ENCODE assay signal across 30 cellular contexts in the genomic region with DNA sequence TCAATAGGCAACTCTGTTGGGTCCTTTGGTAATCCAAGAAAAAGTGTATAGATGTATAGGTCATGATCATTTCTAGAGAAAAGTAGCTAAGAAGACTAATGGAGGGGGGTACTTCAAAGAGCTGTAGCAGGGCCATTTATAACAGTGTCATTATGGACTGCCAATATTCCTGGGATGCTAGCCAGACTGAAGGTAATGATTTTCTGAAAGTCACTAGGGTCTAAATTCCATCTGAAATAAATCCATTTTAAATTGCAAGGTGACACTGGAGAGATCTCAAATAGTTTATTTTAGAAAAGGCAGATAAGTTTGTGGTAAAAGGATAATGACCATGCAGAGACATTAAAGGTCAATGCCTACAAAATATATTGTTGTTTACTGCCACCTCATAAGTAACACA. TPM values are rescaled to one million over a fixed set of nuclear protein-coding genes. Genes with fewer than 3 reads are reported as not detected.
DNase-seq lines count a peak whose midpoint lies in the region; ATAC-seq, FAIRE-seq and TF ChIP-seq lines count a peak whose summit lies in the region.
"Had no signal": no experiment of that assay in that cellular context is flagged by ENCODE, and none has a peak within 500 bp of the region (broad histone marks: within the 10 kb centered on the region; RNA-seq: fewer than 3 reads in every experiment).

No MANE protein-coding gene starts in this region.

- no peak overlapping the region for H2AFZ ChIP-seq in HepG2 (ENCODE audit: low read length)

- intact Hi-C loops in HepG2 (cut with micrococcal nuclease; ENCODE audit: unreplicated experiment) (no loop called here), left ventricle myocardium inferior (cut with micrococcal nuclease) (no loop called here)

- H3K4me1 ChIP-seq in liver (ENCODE audit: control insufficient read depth in 4 of 4, insufficient read depth in 4 of 4, low read length in 3 of 4): peaks cover 6 to 29% (median 17%) of the 10 kb centered on the region in 4 donors
- peaks cover under 1% of the 10 kb centered on the region; the same call in 1 of the 2 replicates for H3K4me1 ChIP-seq in HepG2 (ENCODE audit: insufficient read depth, low read length)
- peaks cover 11% of the 10 kb centered on the region for H3K4me1 ChIP-seq in left ventricle myocardium inferior
- peaks cover 0 to 2% of the 10 kb centered on the region in 2 donors for H3K4me1 ChIP-seq in small intestine (ENCODE audit: control insufficient read depth in 2 of 2, insufficient read depth in 1 of 2, low read depth in 1 of 2, low read length in 1 of 2)
- H3K4me1 ChIP-seq: BE2C had no signal

- in situ Hi-C loops in HepG2 (cut with HindIII; ENCODE audit: extremely low pct_ligation_motif_present, low pct_unique_long_range_greater_than_20kb): no loop called here

- POLR2A ChIA-PET in HepG2 (lab: Yijun Ruan, JAX): no interaction called here

- H3K27ac ChIP-seq in liver (ENCODE audit: low read depth in 1 of 2, low read length in 2 of 2): no peak overlapping the region
- H3K27ac ChIP-seq in HepG2 (ENCODE audit: extremely low read length, insufficient read depth, low read length): no peak overlapping the region
- no peak overlapping the region for H3K27ac ChIP-seq in left ventricle myocardium inferior (replicated peaks)
- no peak overlapping the region for H3K27ac ChIP-seq in small intestine (ENCODE audit: low read depth in 1 of 2, low read length in 1 of 2)
- H3K27ac ChIP-seq: 22Rv1, A549, BLaER1 had no signal

- FAIRE-seq in HepG2 (lab: Jason Lieb, UNC) (no peak), small intestine (lab: Jason Lieb, UNC) (no peak)
- FAIRE-seq: A549, GM12878, GM12892, GM18507 had no signal

- CTCF ChIA-PET in HepG2 (lab: Yijun Ruan, JAX; ENCODE audit: low intra/inter-chr PET ratio, low total read pairs): no interaction called here

- no peak for TF ChIP-seq POLR2A in HepG2 (IDR thresholded peaks at IDR 0.05; ENCODE audit: insufficient read depth in 1 of 2, low read depth in 2 of 2, low read length in 2 of 2)

- H3K9me3 ChIP-seq in liver (ENCODE audit: control insufficient read depth in 4 of 4, low read length in 3 of 4) (no peaks in the 10 kb centered on the region), HepG2 (ENCODE audit: low read length) (no peaks in the 10 kb centered on the region), left ventricle myocardium inferior (replicated peaks) (no peaks in the 10 kb centered on the region), small intestine (ENCODE audit: control insufficient read depth, low read depth) (no peaks in the 10 kb centered on the region)
- H3K9me3 ChIP-seq: A549, BE2C, BLaER1 had no signal

- peak; percentile 60 for DNase-seq in NCI-H2227 treated with DMSO at 0.1 percent for 48 hours (lab: John Stamatoyannopoulos, UW)
- no peak for DNase-seq in NCI-H2227 (lab: John Stamatoyannopoulos, UW; ENCODE audit: unreplicated experiment)
- DNase-seq in HepG2 (ENCODE audit: low spot score): no peak
- no peak for DNase-seq in left lobe of liver (ENCODE audit: low spot score)
- no peak for DNase-seq in left ventricle myocardium inferior
- DNase-seq in small intestine: no peak
- DNase-seq: BE2C; C1 segment of cervical spinal cord; CD4-positive, alpha-beta memory T cell; CD4-positive, CD25-positive, alpha-beta regulatory T cell; CD8-positive, alpha-beta memory T cell; COR-L47; DMS 273 treated with DMSO at 0.1 percent for 48 hours; DMS153; DMS53; DMS79; DND-41; EL; GDM1 had no signal

- H3K4me3 ChIP-seq in liver (ENCODE audit: low read depth in 1 of 3, low read length in 3 of 3) (no peak overlapping the region), HepG2 (replicated peaks in 1 of 3; ENCODE audit: insufficient read depth in 1 of 3, low read depth in 2 of 3, low read length in 3 of 3) (no peak overlapping the region), left ventricle myocardium inferior (no peak overlapping the region), small intestine (ENCODE audit: low read depth in 1 of 2, low read length in 2 of 2) (no peak overlapping the region)
- H3K4me3 ChIP-seq: A549, BLaER1, GM12878 had no signal

- ATAC-seq in HepG2: no peak
- peak; percentile 72 for ATAC-seq in left lobe of liver
- ATAC-seq: A549, GM12878 had no signal

- TF ChIP-seq EP300 in HepG2 (IDR thresholded peaks at IDR 0.05; ENCODE audit: low read depth in 2 of 2, low read length in 2 of 2) (no peak), HepG2 (CRISPR knock-in tag; IDR thresholded peaks at IDR 0.05; ENCODE audit: borderline replicate concordance) (no peak)

- TF ChIP-seq CTCF in liver (IDR thresholded peaks at IDR 0.05; ENCODE audit: low read depth, low read length, missing input control): no peak
- no peak for TF ChIP-seq CTCF in HepG2 (CRISPR knock-in tag; IDR thresholded peaks at IDR 0.05)
- no peak for TF ChIP-seq CTCF in left ventricle myocardium inferior (IDR thresholded peaks at IDR 0.05; ENCODE audit: borderline replicate concordance)

- H4K20me1 ChIP-seq in HepG2 (ENCODE audit: insufficient read depth, low read length): no peaks in the 10 kb centered on the region
- H4K20me1 ChIP-seq: BLaER1 had no signal

- H3K27me3 ChIP-seq in liver (ENCODE audit: control insufficient read depth in 4 of 4, insufficient read depth in 4 of 4, low read length in 3 of 4) (no peaks in the 10 kb centered on the region), HepG2 (ENCODE audit: control insufficient read depth in 1 of 2, insufficient read depth in 2 of 2, low read length in 2 of 2) (peaks cover 0 to 5% of the 10 kb centered on the region in 2 experiments; a peak in 2 of 5 replicates), left ventricle myocardium inferior (ENCODE audit: low read depth) (no peaks in the 10 kb centered on the region), small intestine (ENCODE audit: control insufficient read depth in 2 of 2, insufficient read depth in 2 of 2, low read length in 2 of 2) (no peaks in the 10 kb centered on the region)
- H3K27me3 ChIP-seq: BE2C, BLaER1 had no signal

- H3K4me2 ChIP-seq in HepG2 (ENCODE audit: low read depth, low read length): no peak overlapping the region
- H3K4me2 ChIP-seq: A549, BLaER1 had no signal

- TF ChIP-seq RAD21 in liver (IDR thresholded peaks at IDR 0.05) (peak in 1 of 2 donors; percentile 16), HepG2 (CRISPR knock-in tag; IDR thresholded peaks at IDR 0.05) (no peak)

- H3K36me3 ChIP-seq in liver (ENCODE audit: control insufficient read depth in 4 of 4, insufficient read depth in 3 of 4, low read depth in 1 of 4, low read length in 3 of 4) (no peaks in the 10 kb centered on the region), HepG2 (replicated peaks in 1 of 2; ENCODE audit: control insufficient read depth in 1 of 2, insufficient read depth in 2 of 2, low read length in 2 of 2) (no peaks in the 10 kb centered on the region), left ventricle myocardium inferior (no peaks in the 10 kb centered on the region), small intestine (ENCODE audit: control insufficient read depth in 2 of 2, insufficient read depth in 2 of 2, low read length in 2 of 2) (no peaks in the 10 kb centered on the region)
- H3K36me3 ChIP-seq: BE2C, BLaER1 had no signal

- H3K9ac ChIP-seq in liver (ENCODE audit: low read depth in 1 of 2, low read length in 2 of 2) (no peak overlapping the region), HepG2 (ENCODE audit: insufficient read depth, low read depth, low read length) (no peak overlapping the region)
- H3K9ac ChIP-seq: BLaER1 had no signal

- no TSS peak for BruUV-seq in HepG2 (replicated peaks; lab: Mats Ljungman, UMichigan)

- H3K79me2 ChIP-seq in HepG2 (ENCODE audit: insufficient read depth, low read length): peaks cover 3% of the 10 kb centered on the region

RNA-seq across cellular contexts. Expression of gene SPC25, which starts 4.5 kb away (rescaled TPM):
- total RNA-seq in liver: 1 to 10 TPM in 1 of 2 donors, not detected in 1; 8.2 TPM
- polyA plus RNA-seq in liver: 1 to 10 TPM in 1 of 2 donors, under 1 TPM in 1; 0.58 to 2.1 TPM
- 26.5 and 45.9 TPM in 2 replicates for total RNA-seq in HepG2 (2016; rRNA removed; fragmentation: Illumina TruSeq; extraction: Trizol)
- total RNA-seq in HepG2 (2016; cell fraction: cytosol; rRNA removed; fragmentation: Illumina TruSeq; extraction: Trizol; ENCODE audit: low read depth): 7.1 and 10.1 TPM in 2 replicates
- 26.5 and 47.6 TPM in 2 replicates for total RNA-seq in HepG2 (2016; cell fraction: insoluble cytoplasmic fraction; rRNA removed; fragmentation: Illumina TruSeq; extraction: Trizol)
- 8.5 and 9.2 TPM in 2 replicates for total RNA-seq in HepG2 (2016; cell fraction: membrane; rRNA removed; fragmentation: Illumina TruSeq; extraction: Trizol)
- 18.6 and 21.5 TPM in 2 replicates for total RNA-seq in HepG2 (2016; cell fraction: nucleus; rRNA removed; fragmentation: Illumina TruSeq; extraction: Trizol)
- 6.9 and 11.3 TPM in 2 replicates for polyA plus RNA-seq in HepG2 (2011; rRNA removed)
- 4.7 and 6.1 TPM in 2 replicates for polyA plus RNA-seq in HepG2 (2011; cell fraction: cytosol; rRNA removed)
- 1.9 and 2.6 TPM in 2 replicates for polyA plus RNA-seq in HepG2 (2011; cell fraction: nucleus; rRNA removed)
- 6.5 and 18.6 TPM in 2 replicates for polyA plus RNA-seq in HepG2 (2012)
- polyA plus RNA-seq in HepG2 (2016; cell fraction: cytosol; fragmentation: Illumina TruSeq; extraction: Trizol; ENCODE audit: low read depth): 5.9 and 7.9 TPM in 2 replicates
- polyA plus RNA-seq in HepG2 (2016; cell fraction: insoluble cytoplasmic fraction; fragmentation: Illumina TruSeq; extraction: Trizol; ENCODE audit: low read depth): 63.6 and 67.5 TPM in 2 replicates
- polyA plus RNA-seq in HepG2 (2016; cell fraction: membrane; fragmentation: Illumina TruSeq; extraction: Trizol; ENCODE audit: low read depth): 7.4 and 7.6 TPM in 2 replicates
- 21.4 and 23.9 TPM in 2 replicates for polyA plus RNA-seq in HepG2 (2016; cell fraction: nucleus; fragmentation: Illumina TruSeq; extraction: Trizol; ENCODE audit: insufficient read depth, low read depth)
- 16.3 and 23.5 TPM in 2 replicates for polyA minus RNA-seq in HepG2 (2011; rRNA and poly(A)+ RNA removed; ENCODE audit: low replicate concordance)
- 2.7 and 4.8 TPM in 2 replicates for polyA minus RNA-seq in HepG2 (2011; cell fraction: cytosol; rRNA and poly(A)+ RNA removed)
- polyA minus RNA-seq in HepG2 (2011; cell fraction: nucleus; rRNA and poly(A)+ RNA removed): 24.6 and 28.3 TPM in 2 replicates
- total RNA-seq in left lobe of liver: 0.35 TPM
- 0.60 TPM for total RNA-seq in left ventricle myocardium inferior
- 10 to 100 TPM in 1 of 3 donors, 1 to 10 TPM in 2; 2.7 to 10.9 (median 3.0) TPM for polyA plus RNA-seq in small intestine
- polyA plus RNA-seq: CD14-positive monocyte; CD4-positive, alpha-beta memory T cell; CD8-positive, alpha-beta memory T cell had no signal

RNA-seq across cellular contexts. Expression of gene G6PC2, which starts 6.4 kb away (rescaled TPM):
- total RNA-seq in liver (not detected), HepG2 (2016; rRNA removed; fragmentation: Illumina TruSeq; extraction: Trizol) (not detected in 2 replicates), left lobe of liver (not detected), left ventricle myocardium inferior (not detected)
- polyA plus RNA-seq in liver (not detected), HepG2 (2011; rRNA removed) (not detected in 2 replicates), small intestine (under 1 TPM in 1 of 3 donors, not detected in 2; 0.12 TPM)
- not detected in 2 replicates for total RNA-seq in HepG2 (2016; cell fraction: cytosol; rRNA removed; fragmentation: Illumina TruSeq; extraction: Trizol; ENCODE audit: low read depth)
- not detected in 2 replicates for total RNA-seq in HepG2 (2016; cell fraction: insoluble cytoplasmic fraction; rRNA removed; fragmentation: Illumina TruSeq; extraction: Trizol)
- total RNA-seq in HepG2 (2016; cell fraction: membrane; rRNA removed; fragmentation: Illumina TruSeq; extraction: Trizol): not detected in 2 replicates
- total RNA-seq in HepG2 (2016; cell fraction: nucleus; rRNA removed; fragmentation: Illumina TruSeq; extraction: Trizol): not detected in 2 replicates
- polyA plus RNA-seq in HepG2 (2011; cell fraction: cytosol; rRNA removed): not detected in 2 replicates
- polyA plus RNA-seq in HepG2 (2011; cell fraction: nucleus; rRNA removed): not detected in 2 replicates
- polyA plus RNA-seq in HepG2 (2012): not detected in 2 replicates
- polyA plus RNA-seq in HepG2 (2016; cell fraction: cytosol; fragmentation: Illumina TruSeq; extraction: Trizol; ENCODE audit: low read depth): not detected in 2 replicates
- not detected in 2 replicates for polyA plus RNA-seq in HepG2 (2016; cell fraction: insoluble cytoplasmic fraction; fragmentation: Illumina TruSeq; extraction: Trizol; ENCODE audit: low read depth)
- polyA plus RNA-seq in HepG2 (2016; cell fraction: membrane; fragmentation: Illumina TruSeq; extraction: Trizol; ENCODE audit: low read depth): not detected in 2 replicates
- not detected in 2 replicates for polyA plus RNA-seq in HepG2 (2016; cell fraction: nucleus; fragmentation: Illumina TruSeq; extraction: Trizol; ENCODE audit: insufficient read depth, low read depth)
- not detected in 2 replicates for polyA minus RNA-seq in HepG2 (2011; rRNA and poly(A)+ RNA removed; ENCODE audit: low replicate concordance)
- polyA minus RNA-seq in HepG2 (2011; cell fraction: cytosol; rRNA and poly(A)+ RNA removed): not detected in 2 replicates
- not detected in 2 replicates for polyA minus RNA-seq in HepG2 (2011; cell fraction: nucleus; rRNA and poly(A)+ RNA removed)
- total RNA-seq: A172; CD4-positive, alpha-beta memory T cell; CD4-positive, CD25-positive, alpha-beta regulatory T cell; CD8-positive, alpha-beta memory T cell; Daoy; G401; GM12878 had no signal
- polyA plus RNA-seq: A549; CD14-positive monocyte; CD4-positive, alpha-beta memory T cell; CD4-positive, CD25-positive, alpha-beta regulatory T cell; CD8-positive, alpha-beta memory T cell; GM12878 had no signal
